ENCODE assay signal across 1 cellular context in the genomic region with DNA sequence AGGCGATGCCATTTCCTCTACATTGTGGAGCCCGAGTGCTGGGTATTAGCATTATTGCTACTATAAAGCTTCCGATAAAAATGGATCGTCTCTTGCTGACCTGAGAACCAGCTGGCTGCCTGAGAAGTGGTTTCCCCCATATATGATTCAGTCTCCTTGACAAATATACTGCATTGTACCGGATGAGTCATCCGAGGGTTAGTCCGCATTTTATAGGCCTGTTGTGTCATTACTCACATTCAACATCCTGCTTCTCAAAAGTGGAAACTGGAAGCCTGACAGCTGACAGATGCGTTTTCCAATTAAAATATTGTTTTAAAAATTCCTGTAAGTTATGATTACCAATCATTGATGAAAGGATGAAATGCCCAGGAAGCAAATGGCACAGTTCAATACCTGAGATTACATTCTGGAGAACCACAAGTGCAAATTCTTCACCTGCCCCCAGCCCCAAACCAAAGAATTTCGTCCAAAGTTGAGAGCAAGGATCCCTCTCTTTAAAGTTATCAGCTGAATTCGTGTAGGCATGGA.
TF ChIP-seq lines count a peak whose summit lies in the region.

No MANE protein-coding gene starts in this region.

TF ChIP-seq in K562, 482 proteins besides CTCF, POLR2A, EP300 and RAD21 (continued from another document):
- TF ChIP-seq, protein P1, sequence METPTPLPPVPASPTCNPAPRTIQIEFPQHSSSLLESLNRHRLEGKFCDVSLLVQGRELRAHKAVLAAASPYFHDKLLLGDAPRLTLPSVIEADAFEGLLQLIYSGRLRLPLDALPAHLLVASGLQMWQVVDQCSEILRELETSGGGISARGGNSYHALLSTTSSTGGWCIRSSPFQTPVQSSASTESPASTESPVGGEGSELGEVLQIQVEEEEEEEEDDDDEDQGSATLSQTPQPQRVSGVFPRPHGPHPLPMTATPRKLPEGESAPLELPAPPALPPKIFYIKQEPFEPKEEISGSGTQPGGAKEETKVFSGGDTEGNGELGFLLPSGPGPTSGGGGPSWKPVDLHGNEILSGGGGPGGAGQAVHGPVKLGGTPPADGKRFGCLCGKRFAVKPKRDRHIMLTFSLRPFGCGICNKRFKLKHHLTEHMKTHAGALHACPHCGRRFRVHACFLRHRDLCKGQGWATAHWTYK (CRISPR knock-in tag; IDR thresholded peaks at IDR 0.05), result peak; percentile 53; the same call in 1 of the 2 replicates
- TF ChIP-seq HNRNPUL1 (IDR thresholded peaks at IDR 0.05; ENCODE audit: low read length) (no peak), FOS (IDR thresholded peaks at IDR 0.05; ENCODE audit: extremely low read depth, insufficient read length) (peak; percentile 77), MCM5 (IDR thresholded peaks at IDR 0.05; ENCODE audit: low read depth) (no peak), RBM15 (IDR thresholded peaks at IDR 0.05; ENCODE audit: insufficient read depth, low read length) (no peak), SREBF2 (CRISPR knock-in tag; IDR thresholded peaks at IDR 0.05) (no peak)
- TF ChIP-seq, protein P2, sequence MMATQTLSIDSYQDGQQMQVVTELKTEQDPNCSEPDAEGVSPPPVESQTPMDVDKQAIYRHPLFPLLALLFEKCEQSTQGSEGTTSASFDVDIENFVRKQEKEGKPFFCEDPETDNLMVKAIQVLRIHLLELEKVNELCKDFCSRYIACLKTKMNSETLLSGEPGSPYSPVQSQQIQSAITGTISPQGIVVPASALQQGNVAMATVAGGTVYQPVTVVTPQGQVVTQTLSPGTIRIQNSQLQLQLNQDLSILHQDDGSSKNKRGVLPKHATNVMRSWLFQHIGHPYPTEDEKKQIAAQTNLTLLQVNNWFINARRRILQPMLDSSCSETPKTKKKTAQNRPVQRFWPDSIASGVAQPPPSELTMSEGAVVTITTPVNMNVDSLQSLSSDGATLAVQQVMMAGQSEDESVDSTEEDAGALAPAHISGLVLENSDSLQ (IDR thresholded peaks at IDR 0.05), result peak; percentile 95
